Comparison of ENCODE assay signal across 8 cellular contexts in genomic region chr17:18314731-18315497, GRCh38. TPM values are rescaled to one million over a fixed set of nuclear protein-coding genes. Genes with fewer than 3 reads are reported as not detected.
DNase-seq lines count a peak whose midpoint lies in the region; ATAC-seq, FAIRE-seq and TF ChIP-seq lines count a peak whose summit lies in the region.

TSS of gene SMCR8 (plus strand) at chr17:18315293. CDS start at chr17:18315790, 497 bp downstream.
TSS of gene TOP3A (minus strand) at chr17:18314994. CDS start at chr17:18314778, 216 bp downstream.

- H3K27me3 ChIP-seq in right atrium auricular region: no peaks in the 10 kb centered on the region
- no peaks in the 10 kb centered on the region for H3K27me3 ChIP-seq in psoas muscle (ENCODE audit: insufficient read depth in 3 of 3, low read length in 2 of 3)

- H3K9me3 ChIP-seq in right atrium auricular region (no peaks in the 10 kb centered on the region), psoas muscle (no peaks in the 10 kb centered on the region)

- TF ChIP-seq CTCF in right atrium auricular region (IDR thresholded peaks at IDR 0.05) (no peak), psoas muscle (IDR thresholded peaks at IDR 0.05) (no peak)

- peak; percentile 42 for ATAC-seq in GM18499 (IDR thresholded peaks at IDR 0.05; ENCODE audit: insufficient read depth, unreplicated experiment)
- ATAC-seq in HG02943 (IDR thresholded peaks at IDR 0.05; ENCODE audit: low read depth, unreplicated experiment): peak; percentile 84
- peak; percentile 96 to 97 (median 97) for ATAC-seq in psoas muscle

- H3K4me3 ChIP-seq in right atrium auricular region (peak within 1 kb of the TSS; percentile 70 to 90), psoas muscle (peak within 1 kb of the TSS; percentile 99)

- H3K4me1 ChIP-seq in right atrium auricular region: peaks cover 0 to 66% of the 10 kb centered on the region in 2 donors
- peaks cover 58% of the 10 kb centered on the region for H3K4me1 ChIP-seq in psoas muscle

- intact Hi-C loops in T-helper 2 cell treated with Interferon-gamma antibody and Interleukin-4, amounts not matched to agents 100 ng/mL and 5 ng/mL, for 36 hours (cut with micrococcal nuclease): loop anchor here (1.0 to 10.0 kb wide), 6 partner anchors 55 to 1060 kb away; partner anchors contain the start of genes ALKBH5, ATPAF2, DRG2 and GID4
- intact Hi-C loops in psoas muscle (cut with DNase I): loop anchor here in 1 of 2 donors (5.0 kb wide), 2 partner anchors 58 to 88 kb away; partner anchors contain the start of genes FLII and LLGL1

- H3K36me3 ChIP-seq in right atrium auricular region: peaks cover 5% of the 10 kb centered on the region
- peaks cover 0 to 67% of the 10 kb centered on the region in 2 donors for H3K36me3 ChIP-seq in psoas muscle (ENCODE audit: insufficient read depth in 1 of 2, low read depth in 1 of 2)

- peak; percentile 74 for FAIRE-seq in urothelium cell line (lab: Jason Lieb, UNC)

- DNase-seq in NCI-H187 treated with DMSO at 0.1 percent for 48 hours (lab: John Stamatoyannopoulos, UW) (peak; percentile 56), anterior cingulate cortex (lab: John Stamatoyannopoulos, UW) (peak; percentile 82 to 100 (median 96)), right atrium auricular region (ENCODE audit: low spot score) (peak; percentile 99), psoas muscle (peak; percentile 99), urothelium cell line (ENCODE audit: low spot score) (peak; percentile 97)

- WGBS in psoas muscle, 3 donors: 0% methylated on average over 66 to 72 of the region's 72 CpGs

- H3K27ac ChIP-seq in right atrium auricular region (peak within 1 kb of the TSS; percentile 87 to 89), psoas muscle (peak within 1 kb of the TSS; percentile 95)

RNA-seq across cellular contexts. Expression of gene SMCR8, which starts in this region (rescaled TPM):
- 25.5 and 25.6 TPM in 2 replicates for total RNA-seq in T-helper 2 cell treated with Interferon-gamma antibody and Interleukin-4, amounts not matched to agents 100 ng/mL and 5 ng/mL, for 36 hours
- total RNA-seq in right atrium auricular region (10 to 100 TPM; 11.1 to 11.4 TPM), psoas muscle (10 to 100 TPM in 3 of 4 donors, 1 to 10 TPM in 1; 8.0 to 14.4 (median 12.2) TPM)
- 10 to 100 TPM in 1 of 3 donors, 1 to 10 TPM in 2; 3.9 to 23.4 (median 6.8) TPM for polyA plus RNA-seq in psoas muscle

RNA-seq across cellular contexts. Expression of gene TOP3A, which starts in this region (rescaled TPM):
- 69.4 and 80.6 TPM in 2 replicates for total RNA-seq in T-helper 2 cell treated with Interferon-gamma antibody and Interleukin-4, amounts not matched to agents 100 ng/mL and 5 ng/mL, for 36 hours
- 10 to 100 TPM; 12.6 to 18.8 TPM for total RNA-seq in right atrium auricular region
- total RNA-seq in psoas muscle: 10 to 100 TPM in 3 of 4 donors, 1 to 10 TPM in 1; 8.8 to 21.3 (median 14.1) TPM
- polyA plus RNA-seq in psoas muscle: 10 to 100 TPM; 10.5 to 24.3 (median 13.6) TPM

Comparison
In these comparisons a context has a peak if more than half of its experiments do, and no peak if none do; other contexts are left out.
1. Peak in every context shown above with its lines: DNase-seq, ATAC-seq, H3K4me3 ChIP-seq and H3K27ac ChIP-seq.
2. ATAC-seq: peak in every context shown above with its lines; median percentile 97 in psoas muscle; 84 in HG02943; 42 in GM18499.